Comparison of ENCODE assay signal across 23 cellular contexts in the genomic region with DNA sequence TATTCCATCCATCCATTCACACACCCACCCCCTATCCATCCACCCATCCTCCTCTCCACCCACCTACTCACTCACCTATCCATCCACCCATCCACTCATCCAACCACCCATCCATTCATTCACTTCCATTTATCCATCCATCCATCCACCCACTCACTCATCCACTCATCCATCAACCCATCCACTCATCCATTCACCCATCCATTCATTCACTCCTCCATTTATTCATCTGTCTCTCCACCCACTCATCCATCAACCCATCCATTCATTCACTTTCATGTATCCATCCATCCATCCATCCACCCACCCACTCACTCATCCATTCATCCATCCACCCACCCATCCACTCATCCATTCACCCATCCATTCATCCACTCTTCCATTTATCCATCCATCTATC.
"Had no signal": no experiment of that assay in that cellular context is flagged by ENCODE, and none has a peak within 500 bp of the region (broad histone marks: within the 10 kb centered on the region; RNA-seq: fewer than 3 reads in every experiment).

No MANE protein-coding gene starts in this region.

- H3K27ac ChIP-seq: hepatocyte, left ventricle myocardium inferior, ovary, right atrium auricular region, skin epidermis, stomach, testis, thyroid gland, transverse colon, upper lobe of left lung had no signal

- H3K79me2 ChIP-seq: hepatocyte had no signal

- DNase-seq: islet precursor cell; left ventricle myocardium inferior; midbrain; naive thymus-derived CD4-positive, alpha-beta T cell; ovary; stimulated activated CD4-positive, alpha-beta T cell treated with anti-CD3 and anti-CD28 coated beads, Interleukin-12 subunit alpha, Interleukin-12 subunit beta, amount 100 ng/mL, for 4 hours; stimulated activated CD4-positive, alpha-beta T cell treated with anti-CD3 and anti-CD28 coated beads, Interleukin-15, amount 100 ng/mL, for 24 hours; stimulated activated CD4-positive, alpha-beta T cell treated with anti-CD3 and anti-CD28 coated beads, Interleukin-2, amount 100 ng/mL, for 24 hours; stimulated activated CD4-positive, alpha-beta T cell treated with anti-CD3 and anti-CD28 coated beads, Interleukin-4, amount 100 ng/mL, for 1 hour; stimulated activated naive B cell treated with anti-CD40 and anti-IgM and Interleukin-4, amounts not matched to agents 10 μg/mL and 1 μg/mL and 100 μg/mL, for 72 hours; stimulated activated naive CD8-positive, alpha-beta T cell treated with anti-CD3 and anti-CD28 coated beads, Interleukin-15, Interleukin-2, amounts not matched to agents 100 U/mL and 50 U/mL, for 24 hours; stomach; testis; thyroid gland; transverse colon; upper lobe of left lung had no signal

- H3K9me3 ChIP-seq: left ventricle myocardium inferior, mucosa of descending colon, ovary, right atrium auricular region, stomach, testis, thyroid gland, transverse colon, upper lobe of left lung had no signal

- H3K4me1 ChIP-seq: left ventricle myocardium inferior, right atrium auricular region, stomach, testis, thyroid gland, transverse colon, upper lobe of left lung had no signal

- H3K4me3 ChIP-seq: hepatocyte, left ventricle myocardium inferior, lung, mucosa of descending colon, ovary, right atrium auricular region, skin epidermis, stomach, testis, thyroid gland, transverse colon, upper lobe of left lung had no signal

- ATAC-seq: mucosa of descending colon; naive thymus-derived CD4-positive, alpha-beta T cell; natural killer cell treated with Interleukin-12 subunit alpha and Interleukin-12 subunit beta and Interleukin-15 and Interleukin-18, amount 100 ng/mL, for 72 hours; sciatic nerve; stimulated activated naive B cell treated with anti-CD40 and anti-IgM and Interleukin-4, amounts not matched to agents 10 μg/mL and 1 μg/mL and 100 μg/mL, for 72 hours; stimulated activated naive CD8-positive, alpha-beta T cell treated with anti-CD3 and anti-CD28 coated beads, Interleukin-15, Interleukin-2, amounts not matched to agents 100 U/mL and 50 U/mL, for 24 hours had no signal

- H2AFZ ChIP-seq: hepatocyte had no signal

- H3K4me2 ChIP-seq: hepatocyte had no signal

- H3K27me3 ChIP-seq: ovary, right atrium auricular region, testis, thyroid gland, upper lobe of left lung had no signal

- H3K36me3 ChIP-seq: left ventricle myocardium inferior, ovary, right atrium auricular region, stomach, thyroid gland, transverse colon, upper lobe of left lung had no signal
